In genomic region chr3:18505056-18505455, GRCh38 we compare ENCODE assay signal across 19 cellular contexts.
DNase-seq lines count a peak whose midpoint lies in the region; ATAC-seq, FAIRE-seq and TF ChIP-seq lines count a peak whose summit lies in the region.
"Had no signal": no experiment of that assay in that cellular context is flagged by ENCODE, and none has a peak within 500 bp of the region (broad histone marks: within the 10 kb centered on the region; RNA-seq: fewer than 3 reads in every experiment).

No MANE protein-coding gene starts in this region.

- no peak for TF ChIP-seq CTCF in bronchial epithelial cell (IDR thresholded peaks at IDR 0.05; ENCODE audit: insufficient read depth, low read length, severe bottlenecking)

- H2BK120ac ChIP-seq in mesendoderm (ENCODE audit: low read depth, low read length), result no peak overlapping the region

- no peak for FAIRE-seq in bronchial epithelial cell (lab: Jason Lieb, UNC)
- FAIRE-seq: G401.6, GM12892 had no signal

- no peak overlapping the region for H3K9ac ChIP-seq in mesendoderm (ENCODE audit: low read length)
- H3K9ac ChIP-seq: BLaER1 had no signal

- no peak overlapping the region for H2AK5ac ChIP-seq in mesendoderm (ENCODE audit: low read length)

- no peak overlapping the region for H3K56ac ChIP-seq in mesendoderm (ENCODE audit: low read length)

- H3K27ac ChIP-seq in mesendoderm (ENCODE audit: low read depth, low read length), result no peak overlapping the region
- H3K27ac ChIP-seq: BLaER1, C4-2B had no signal

- no peaks in the 10 kb centered on the region for H3K27me3 ChIP-seq in bronchial epithelial cell (ENCODE audit: control insufficient read depth, insufficient read depth, low read length)
- no peaks in the 10 kb centered on the region for H3K27me3 ChIP-seq in mesendoderm (ENCODE audit: insufficient read depth, low read length, poor library complexity)
- H3K27me3 ChIP-seq: BLaER1 had no signal

- H3K4me3 Mint-ChIP-seq in stimulated activated naive CD8-positive, alpha-beta T cell treated with anti-CD3 and anti-CD28 coated beads, Interleukin-15, amount 100 ng/mL, for 72 hours, result no peak overlapping the region
- H3K4me3 Mint-ChIP-seq: B cell; CD4-positive, CD25-positive, alpha-beta regulatory T cell; CD8-positive, alpha-beta T cell; GM23338; H9 had no signal

- H3K23ac ChIP-seq in mesendoderm (ENCODE audit: low read length), result no peak overlapping the region

- no peak overlapping the region for H2BK5ac ChIP-seq in mesendoderm (ENCODE audit: low read length)

- H3K4me3 ChIP-seq in bronchial epithelial cell (ENCODE audit: low read depth, low read length) (no peak overlapping the region), mesendoderm (ENCODE audit: low read length) (no peak overlapping the region)
- H3K4me3 ChIP-seq: BLaER1, GM23338 had no signal

- no peak for DNase-seq in stimulated activated naive CD8-positive, alpha-beta T cell treated with anti-CD3 and anti-CD28 coated beads, Interleukin-15, amount 100 ng/mL, for 72 hours
- no peak for DNase-seq in stimulated activated naive CD8-positive, alpha-beta T cell treated with anti-CD3 and anti-CD28 coated beads, Interleukin-15, Interleukin-2, amounts not matched to agents 100 U/mL and 50 U/mL, for 24 hours
- DNase-seq in bronchial epithelial cell (ENCODE audit: low read depth), result peak; percentile 68
- peak; percentile 32 for DNase-seq in mesendoderm
- DNase-seq in NCI-H146 treated with DMSO at 0.1 percent for 48 hours (lab: John Stamatoyannopoulos, UW; ENCODE audit: unreplicated experiment), result no peak
- DNase-seq: Caco-2; CD4-positive, CD25-positive, alpha-beta regulatory T cell; CD8-positive, alpha-beta T cell; DMS153; DND-41; H9 had no signal

- no peak overlapping the region for H4K8ac ChIP-seq in mesendoderm (ENCODE audit: low read depth, low read length)

- H3K36me3 ChIP-seq in bronchial epithelial cell (ENCODE audit: control insufficient read depth, insufficient read depth, low read length) (no peaks in the 10 kb centered on the region), mesendoderm (ENCODE audit: control insufficient read depth, insufficient read depth, low read length) (no peaks in the 10 kb centered on the region)
- H3K36me3 ChIP-seq: BLaER1 had no signal

- no peaks in the 10 kb centered on the region for H3K27me3 Mint-ChIP-seq in stimulated activated naive CD8-positive, alpha-beta T cell treated with anti-CD3 and anti-CD28 coated beads, Interleukin-15, amount 100 ng/mL, for 72 hours
- H3K27me3 Mint-ChIP-seq: B cell; CD4-positive, CD25-positive, alpha-beta regulatory T cell had no signal

- peaks cover 7% of the 10 kb centered on the region for H3K4me1 ChIP-seq in mesendoderm (ENCODE audit: control insufficient read depth, low read depth, low read length)
- H3K4me1 ChIP-seq: BLaER1, Caco-2 had no signal

- no peak overlapping the region for H3K18ac ChIP-seq in mesendoderm (ENCODE audit: low read length)

- H4K5ac ChIP-seq in mesendoderm (ENCODE audit: low read length), result no peak overlapping the region

- H2BK15ac ChIP-seq in mesendoderm (replicated peaks; ENCODE audit: low read depth), result no peak overlapping the region

- peaks cover 0 to 7% of the 10 kb centered on the region in 2 donors for H3K9me3 Mint-ChIP-seq in stimulated activated naive CD8-positive, alpha-beta T cell treated with anti-CD3 and anti-CD28 coated beads, Interleukin-15, amount 100 ng/mL, for 72 hours
- H3K9me3 Mint-ChIP-seq: CD8-positive, alpha-beta T cell; GM23338; H9 had no signal

- no peak overlapping the region for H3K4me2 ChIP-seq in mesendoderm (ENCODE audit: low read length)
- H3K4me2 ChIP-seq: BLaER1, GM23338 had no signal

- H3K27ac Mint-ChIP-seq in stimulated activated naive CD8-positive, alpha-beta T cell treated with anti-CD3 and anti-CD28 coated beads, Interleukin-15, amount 100 ng/mL, for 72 hours, result peak overlapping the region; percentile 44 to 64
- H3K27ac Mint-ChIP-seq: B cell; CD4-positive, CD25-positive, alpha-beta regulatory T cell; CD8-positive, alpha-beta T cell; GM23338 had no signal

- no peaks in the 10 kb centered on the region for H3K79me2 ChIP-seq in mesendoderm (ENCODE audit: control insufficient read depth, insufficient read depth, low read length)

- H3K4me1 Mint-ChIP-seq in stimulated activated naive CD8-positive, alpha-beta T cell treated with anti-CD3 and anti-CD28 coated beads, Interleukin-15, amount 100 ng/mL, for 72 hours, result peaks cover 32% of the 10 kb centered on the region

- no peaks in the 10 kb centered on the region for H3K79me1 ChIP-seq in mesendoderm (ENCODE audit: low read length)

- no peak overlapping the region for H3K4ac ChIP-seq in mesendoderm (ENCODE audit: low read depth, low read length)

- no peak for ATAC-seq in stimulated activated naive CD8-positive, alpha-beta T cell treated with anti-CD3 and anti-CD28 coated beads, Interleukin-15, amount 100 ng/mL, for 72 hours
- ATAC-seq in stimulated activated naive CD8-positive, alpha-beta T cell treated with anti-CD3 and anti-CD28 coated beads, Interleukin-15, Interleukin-2, amounts not matched to agents 100 U/mL and 50 U/mL, for 24 hours, result no peak
- no peak for ATAC-seq in GM19467 (IDR thresholded peaks at IDR 0.05; ENCODE audit: unreplicated experiment)
- ATAC-seq: CD8-positive, alpha-beta T cell; GM23338; HCT116 had no signal

Comparison
In these comparisons a context has a peak if more than half of its experiments do, and no peak if none do; other contexts are left out.
1. DNase-seq: peak in bronchial epithelial cell (single experiment) and mesendoderm (single experiment); none in stimulated activated naive CD8-positive, alpha-beta T cell treated with anti-CD3 and anti-CD28 coated beads, Interleukin-15, amount 100 ng/mL, for 72 hours (0 of 2), stimulated activated naive CD8-positive, alpha-beta T cell treated with anti-CD3 and anti-CD28 coated beads, Interleukin-15, Interleukin-2, amounts not matched to agents 100 U/mL and 50 U/mL, for 24 hours (single experiment) and NCI-H146 treated with DMSO at 0.1 percent for 48 hours (single experiment).